In the genomic region with DNA sequence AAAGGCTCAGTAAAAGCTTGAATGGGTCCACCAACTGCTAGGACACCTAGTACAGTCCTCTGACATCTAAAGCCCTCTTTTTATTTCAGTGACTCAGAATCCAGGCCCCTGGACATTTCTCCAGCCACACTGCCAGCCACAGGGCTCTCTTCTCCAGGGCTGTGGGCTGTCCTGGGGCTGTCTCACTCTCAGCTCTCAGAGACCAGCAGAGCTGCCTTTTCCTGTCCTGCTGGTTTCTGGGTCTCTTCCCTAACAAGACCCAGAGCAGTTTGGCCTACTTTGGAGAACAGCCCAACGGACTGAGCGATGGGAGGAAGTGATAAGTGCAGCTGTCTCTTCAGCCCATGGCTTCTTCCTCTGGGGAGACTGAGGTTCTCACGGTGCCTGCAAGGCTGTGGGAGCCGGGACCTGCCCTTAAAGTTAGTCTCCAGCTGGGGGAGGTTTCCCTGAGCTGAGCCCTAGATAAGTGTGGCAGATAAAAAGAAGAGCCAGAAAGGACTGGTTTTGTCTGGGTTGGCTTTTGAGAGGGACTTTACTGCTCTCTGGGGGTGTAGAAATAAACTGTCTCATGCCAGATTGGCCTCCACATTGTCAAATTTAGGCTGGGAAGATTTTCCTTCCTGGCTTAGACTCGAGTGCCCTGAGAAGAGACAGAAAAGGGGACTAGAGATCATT, we compare ENCODE assay signal across 34 cellular contexts.
DNase-seq lines count a peak whose midpoint lies in the region; ATAC-seq and TF ChIP-seq lines count a peak whose summit lies in the region.
"Had no signal": no experiment of that assay in that cellular context is flagged by ENCODE, and none has a peak within 500 bp of the region (broad histone marks: within the 10 kb centered on the region; RNA-seq: fewer than 3 reads in every experiment).

No MANE protein-coding gene starts in this region.

- H3K27ac ChIP-seq in CD4-positive, alpha-beta memory T cell (ENCODE audit: low read depth, low read length): no peak overlapping the region
- H3K27ac ChIP-seq in KOPT-K1 (ENCODE audit: low read depth, low read length, poor library complexity, severe bottlenecking): peak overlapping the region; percentile 97
- H3K27ac ChIP-seq in effector memory CD4-positive, alpha-beta T cell (ENCODE audit: insufficient read depth, low read length, poor library complexity, severe bottlenecking): no peak overlapping the region
- H3K27ac ChIP-seq: gastroesophageal sphincter, neutrophil, PC-9, right atrium auricular region, thoracic aorta had no signal

- POLR2A ChIA-PET in CD4-positive, alpha-beta memory T cell (lab: Charles Lee; ENCODE audit: partially characterized antibody): interaction anchor here (1.1 to 1.3 kb wide), 2 partner anchors 174 to 319 kb away, joined by 3 read pairs; no protein-coding TSS in a partner anchor

- peak overlapping the region in 4 of 7 donors; percentile 37 to 70 (median 48) for H3K27ac Mint-ChIP-seq in CD4-positive, alpha-beta memory T cell
- H3K27ac Mint-ChIP-seq in stimulated activated effector memory CD8-positive, alpha-beta T cell treated with anti-CD3 and anti-CD28 coated beads, Interleukin-12 subunit alpha, Interleukin-12 subunit beta, amount 100 ng/mL, for 72 hours: peak overlapping the region; percentile 77
- H3K27ac Mint-ChIP-seq: activated naive CD4-positive, alpha-beta T cell treated with anti-CD3 and anti-CD28 coated beads for 36 hours; activated T-helper 1 cell treated with anti-CD3 and anti-CD28 coated beads, Interleukin-12 subunit alpha, Interleukin-12 subunit beta, Interleukin-2, Interleukin-4 antibody, amounts not matched to agents 30 ng/mL and 10 ng/mL and 1 ng/mL, durations not matched to agents 14 hours and 24 hours and 36 hours; HFFc6; T-helper 1 cell treated with Interleukin-12 subunit alpha and Interleukin-12 subunit beta and Interleukin-4 antibody, amounts not matched to agents 30 μg/mL and 1 μg/mL, for 36 hours had no signal

- CTCF ChIA-PET in CD4-positive, alpha-beta memory T cell (lab: Charles Lee; ENCODE audit: partially characterized antibody): interaction anchor here (0.6 to 2.4 kb wide), 6 partner anchors 10 to 601 kb away, joined by 3 to 6 read pairs (median 3); no protein-coding TSS in a partner anchor

- intact Hi-C loops in CD4-positive, alpha-beta memory T cell (cut with micrococcal nuclease): no loop called here
- intact Hi-C loops in lower leg skin (cut with DNase I; ENCODE audit: low total_unique reads): no loop called here

- TF ChIP-seq CTCF in epithelial cell of esophagus (IDR thresholded peaks at IDR 0.05; ENCODE audit: insufficient read depth, low read depth, low read length, missing control alignments) (no peak), lower leg skin (IDR thresholded peaks at IDR 0.05) (no peak)

- H3K4me3 ChIP-seq in CD4-positive, alpha-beta memory T cell (ENCODE audit: low read length in 2 of 2): no peak overlapping the region
- H3K4me3 ChIP-seq in epithelial cell of esophagus (ENCODE audit: low read length): no peak overlapping the region
- no peak overlapping the region for H3K4me3 ChIP-seq in lower leg skin (ENCODE audit: low read depth, poor library complexity, severe bottlenecking)
- H3K4me3 ChIP-seq in effector memory CD4-positive, alpha-beta T cell (ENCODE audit: insufficient read depth, low read depth, low read length, poor library complexity, severe bottlenecking): no peak overlapping the region
- H3K4me3 ChIP-seq: gastroesophageal sphincter, K562, MG63, PC-9, right atrium auricular region, thoracic aorta had no signal

- WGBS in lower leg skin, 2 donors: 58 to 60% methylated on average over 5 of the region's 5 CpGs

- no peak for ATAC-seq in stimulated activated effector memory CD8-positive, alpha-beta T cell treated with anti-CD3 and anti-CD28 coated beads, Interleukin-12 subunit alpha, Interleukin-12 subunit beta, amount 100 ng/mL, for 72 hours
- ATAC-seq: gastroesophageal sphincter, K562, left lobe of liver had no signal

- H3K27me3 ChIP-seq in CD4-positive, alpha-beta memory T cell (ENCODE audit: insufficient read depth, low read length): no peaks in the 10 kb centered on the region
- no peaks in the 10 kb centered on the region for H3K27me3 ChIP-seq in effector memory CD4-positive, alpha-beta T cell (replicated peaks; ENCODE audit: control insufficient read depth, insufficient read depth, low read length, poor library complexity, severe bottlenecking)
- H3K27me3 ChIP-seq: gastroesophageal sphincter, MG63, neutrophil, right atrium auricular region had no signal

- no peaks in the 10 kb centered on the region for H3K9me3 ChIP-seq in CD4-positive, alpha-beta memory T cell (ENCODE audit: control insufficient read depth in 1 of 2, low read length in 2 of 2)
- H3K9me3 ChIP-seq in KOPT-K1 (ENCODE audit: insufficient read depth, low read length, poor library complexity, severe bottlenecking): peaks cover 13% of the 10 kb centered on the region
- no peaks in the 10 kb centered on the region for H3K9me3 ChIP-seq in effector memory CD4-positive, alpha-beta T cell (ENCODE audit: control insufficient read depth, low read length)
- H3K9me3 ChIP-seq: gastroesophageal sphincter, MG63, neutrophil, right atrium auricular region, SK-N-SH, thoracic aorta had no signal

- DNase-seq in CD4-positive, alpha-beta memory T cell: peak in 4 of 5 donors; percentile 6 to 18 (median 12)
- DNase-seq in epithelial cell of esophagus (ENCODE audit: low read depth): peak; percentile 66
- no peak for DNase-seq in stimulated activated effector memory CD8-positive, alpha-beta T cell treated with anti-CD3 and anti-CD28 coated beads, Interleukin-12 subunit alpha, Interleukin-12 subunit beta, amount 100 ng/mL, for 72 hours (ENCODE audit: low spot score in 2 of 2)
- no peak for DNase-seq in lower leg skin (ENCODE audit: low spot score in 2 of 2)
- no peak for DNase-seq in NCI-H1048 (lab: John Stamatoyannopoulos, UW)
- DNase-seq in effector memory CD4-positive, alpha-beta T cell: no peak
- DNase-seq: activated CD4-positive, alpha-beta T cell treated with anti-CD3 and anti-CD28 coated beads, Interleukin-2, amount 50 U/mL, for 48 hours; activated CD4-positive, CD25-positive, alpha-beta regulatory T cell; C1 segment of cervical spinal cord; cerebellar nuclear complex; dermis blood vessel endothelial cell; HFFc6; hippocampal formation; mesenchymal stem cell; MG63; NCI-H1436; NCI-H2081 treated with DMSO at 0.1 percent for 48 hours; NCI-H226; NCI-H526 treated with DMSO at 0.1 percent for 48 hours; posterior cingulate gyrus; SK-N-SH; stimulated activated CD4-positive, alpha-beta T cell treated with anti-CD3 and anti-CD28 coated beads, Interleukin-2, amount 100 ng/mL, for 24 hours had no signal

- H3K9me3 Mint-ChIP-seq in CD4-positive, alpha-beta memory T cell: peaks cover 0 to 2% (median 0%) of the 10 kb centered on the region in 8 donors
- H3K9me3 Mint-ChIP-seq in stimulated activated effector memory CD8-positive, alpha-beta T cell treated with anti-CD3 and anti-CD28 coated beads, Interleukin-12 subunit alpha, Interleukin-12 subunit beta, amount 100 ng/mL, for 72 hours: no peaks in the 10 kb centered on the region
- H3K9me3 Mint-ChIP-seq: activated naive CD4-positive, alpha-beta T cell treated with anti-CD3 and anti-CD28 coated beads for 36 hours; activated T-helper 1 cell treated with anti-CD3 and anti-CD28 coated beads, Interleukin-12 subunit alpha, Interleukin-12 subunit beta, Interleukin-2, Interleukin-4 antibody, amounts not matched to agents 30 ng/mL and 10 ng/mL and 1 ng/mL, durations not matched to agents 14 hours and 24 hours and 36 hours had no signal

- no peaks in the 10 kb centered on the region for H3K36me3 ChIP-seq in CD4-positive, alpha-beta memory T cell (ENCODE audit: insufficient read depth, low read length)
- H3K36me3 ChIP-seq in KOPT-K1 (ENCODE audit: insufficient read depth, low read length): no peaks in the 10 kb centered on the region
- H3K36me3 ChIP-seq in effector memory CD4-positive, alpha-beta T cell (ENCODE audit: control insufficient read depth, insufficient read depth, low read length): no peaks in the 10 kb centered on the region
- H3K36me3 ChIP-seq: gastroesophageal sphincter, MG63, neutrophil, right atrium auricular region, thoracic aorta had no signal

- H3K27me3 Mint-ChIP-seq in CD4-positive, alpha-beta memory T cell: no peaks in the 10 kb centered on the region
- H3K27me3 Mint-ChIP-seq: stimulated activated naive CD8-positive, alpha-beta T cell treated with anti-CD3 and anti-CD28 coated beads, Interleukin-15, amount 100 ng/mL, for 72 hours had no signal

- H3K36me3 Mint-ChIP-seq in CD4-positive, alpha-beta memory T cell: no peaks in the 10 kb centered on the region
- no peaks in the 10 kb centered on the region for H3K36me3 Mint-ChIP-seq in stimulated activated effector memory CD8-positive, alpha-beta T cell treated with anti-CD3 and anti-CD28 coated beads, Interleukin-12 subunit alpha, Interleukin-12 subunit beta, amount 100 ng/mL, for 72 hours

- no peak for TF ChIP-seq POLR2A in lower leg skin (IDR thresholded peaks at IDR 0.05)

- peak overlapping the region in 1 of 8 donors; percentile 18 for H3K4me3 Mint-ChIP-seq in CD4-positive, alpha-beta memory T cell
- H3K4me3 Mint-ChIP-seq in stimulated activated effector memory CD8-positive, alpha-beta T cell treated with anti-CD3 and anti-CD28 coated beads, Interleukin-12 subunit alpha, Interleukin-12 subunit beta, amount 100 ng/mL, for 72 hours: no peak overlapping the region
- H3K4me3 Mint-ChIP-seq: activated naive CD4-positive, alpha-beta T cell treated with anti-CD3 and anti-CD28 coated beads for 36 hours; activated T-helper 1 cell treated with anti-CD3 and anti-CD28 coated beads, Interleukin-12 subunit alpha, Interleukin-12 subunit beta, Interleukin-2, Interleukin-4 antibody, amounts not matched to agents 30 ng/mL and 10 ng/mL and 1 ng/mL, durations not matched to agents 14 hours and 24 hours and 36 hours; HFFc6; stimulated activated naive CD8-positive, alpha-beta T cell treated with anti-CD3 and anti-CD28 coated beads, Interleukin-15, amount 100 ng/mL, for 72 hours; T-helper 1 cell treated with Interleukin-12 subunit alpha and Interleukin-12 subunit beta and Interleukin-4 antibody, amounts not matched to agents 30 μg/mL and 1 μg/mL, for 36 hours had no signal

- H3K4me1 Mint-ChIP-seq in CD4-positive, alpha-beta memory T cell: peaks cover 11 to 18% (median 14%) of the 10 kb centered on the region in 4 donors
- H3K4me1 Mint-ChIP-seq in stimulated activated effector memory CD8-positive, alpha-beta T cell treated with anti-CD3 and anti-CD28 coated beads, Interleukin-12 subunit alpha, Interleukin-12 subunit beta, amount 100 ng/mL, for 72 hours: peaks cover 22% of the 10 kb centered on the region

- H3K4me1 ChIP-seq in CD4-positive, alpha-beta memory T cell (ENCODE audit: insufficient read depth, low read length): peaks cover 13% of the 10 kb centered on the region
- peaks cover 7% of the 10 kb centered on the region for H3K4me1 ChIP-seq in effector memory CD4-positive, alpha-beta T cell (ENCODE audit: control insufficient read depth, insufficient read depth, low read length, poor library complexity, severe bottlenecking)
- H3K4me1 ChIP-seq: gastroesophageal sphincter, right atrium auricular region had no signal

Comparison
In these comparisons a context has a peak if more than half of its experiments do, and no peak if none do; other contexts are left out.
1. DNase-seq: peak in CD4-positive, alpha-beta memory T cell (4 of 5) and epithelial cell of esophagus (single experiment); none in stimulated activated effector memory CD8-positive, alpha-beta T cell treated with anti-CD3 and anti-CD28 coated beads, Interleukin-12 subunit alpha, Interleukin-12 subunit beta, amount 100 ng/mL, for 72 hours (0 of 2), lower leg skin (0 of 2), NCI-H1048 (single experiment) and effector memory CD4-positive, alpha-beta T cell (0 of 3).